Comparison of ENCODE assay signal across 13 cellular contexts in the genomic region with DNA sequence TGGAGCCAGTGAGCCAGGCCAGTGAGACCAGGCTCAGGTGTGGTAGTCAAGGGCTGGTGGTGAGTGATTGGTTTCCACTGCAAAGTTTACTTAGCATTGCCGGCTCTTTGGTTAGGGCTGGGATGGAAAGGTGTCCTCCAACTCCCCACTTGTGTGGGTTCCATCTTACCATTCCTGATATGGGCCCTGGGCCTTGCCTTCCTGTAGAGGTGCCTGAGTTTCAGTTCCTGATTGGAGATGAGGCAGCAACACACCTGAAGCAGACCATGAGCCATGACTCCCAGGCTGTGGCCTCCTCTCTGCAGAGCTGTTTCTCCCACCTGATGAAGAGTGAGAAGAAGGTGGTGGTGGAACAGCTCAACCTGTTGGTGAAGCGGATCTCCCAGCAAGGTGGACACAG. TPM values are rescaled to one million over a fixed set of nuclear protein-coding genes. Genes with fewer than 3 reads are reported as not detected.
DNase-seq lines count a peak whose midpoint lies in the region; ATAC-seq, FAIRE-seq and TF ChIP-seq lines count a peak whose summit lies in the region.
"Had no signal": no experiment of that assay in that cellular context is flagged by ENCODE, and none has a peak within 500 bp of the region (broad histone marks: within the 10 kb centered on the region; RNA-seq: fewer than 3 reads in every experiment).

No MANE protein-coding gene starts in this region.

- no peak overlapping the region for H3K4me3 Mint-ChIP-seq in activated naive CD4-positive, alpha-beta T cell treated with anti-CD3 and anti-CD28 coated beads, Interleukin-2, amount 10 ng/mL, durations not matched to agents 7 days and 5 days

- CTCF ChIA-PET in activated naive CD4-positive, alpha-beta T cell treated with anti-CD3 and anti-CD28 coated beads, Interleukin-2, amount 10 ng/mL, durations not matched to agents 7 days and 5 days (lab: Charles Lee), result interaction anchor here (3.1 kb wide), 1 partner anchor 9 kb away, joined by 15 read pairs; no protein-coding TSS in a partner anchor
- CTCF ChIA-PET in GM12878 (lab: Yijun Ruan, JAX), result interaction anchor here (0.8 kb wide), 1 partner anchor 9 kb away, joined by 3 read pairs; no protein-coding TSS in a partner anchor

- no peak overlapping the region for H3K9ac ChIP-seq in GM12878 (ENCODE audit: control insufficient read depth, insufficient read depth, low read length)

- TF ChIP-seq RAD21 in GM12878 (IDR thresholded peaks at IDR 0.05; ENCODE audit: insufficient read depth, low read depth, low read length), result no peak

- RAD21 ChIA-PET in GM12878 (lab: Charles Lee; ENCODE audit: unreplicated experiment), result no interaction called here

- peaks cover 25% of the 10 kb centered on the region for H3K4me1 ChIP-seq in GM12878 (ENCODE audit: control insufficient read depth, insufficient read depth, low read length)
- H3K4me1 ChIP-seq in spleen, result peaks cover 14 to 72% (median 49%) of the 10 kb centered on the region in 6 donors

- peaks cover 50% of the 10 kb centered on the region for H3K36me3 Mint-ChIP-seq in activated naive CD4-positive, alpha-beta T cell treated with anti-CD3 and anti-CD28 coated beads, Interleukin-2, amount 10 ng/mL, durations not matched to agents 7 days and 5 days

- H3K27me3 ChIP-seq in GM12878 (replicated peaks in 1 of 2; ENCODE audit: control insufficient read depth in 2 of 2, insufficient read depth in 2 of 2, low read length in 1 of 2) (no peaks in the 10 kb centered on the region), spleen (replicated peaks in 1 of 7) (no peaks in the 10 kb centered on the region)
- H3K27me3 ChIP-seq: ascending aorta had no signal

- no peaks in the 10 kb centered on the region for H3K27me3 Mint-ChIP-seq in activated naive CD4-positive, alpha-beta T cell treated with anti-CD3 and anti-CD28 coated beads, Interleukin-2, amount 10 ng/mL, durations not matched to agents 7 days and 5 days

- H3K4me3 ChIP-seq in GM12878 (no peak overlapping the region), spleen (no peak overlapping the region)
- H3K4me3 ChIP-seq: ascending aorta, mucosa of descending colon had no signal

- H4K20me1 ChIP-seq in GM12878 (ENCODE audit: control insufficient read depth, insufficient read depth), result no peaks in the 10 kb centered on the region

- BruUV-seq in GM12878 (replicated peaks; lab: Mats Ljungman, UMichigan), result no TSS peak

- intact Hi-C loops in GM12878 (cut with micrococcal nuclease; ENCODE audit: unreplicated experiment), result no loop called here
- intact Hi-C loops in spleen (cut with DNase I; ENCODE audit: low total_unique reads), result no loop called here

- peaks cover 12% of the 10 kb centered on the region for H3K79me2 ChIP-seq in GM12878 (ENCODE audit: control insufficient read depth, insufficient read depth, low read length)

- SMC1A ChIA-PET in GM12878 (lab: Charles Lee; ENCODE audit: uncharacterized antibody, unreplicated experiment), result interaction anchor here (1.1 to 1.2 kb wide), 2 partner anchors 9 to 10 kb away, joined by 3 read pairs; no protein-coding TSS in a partner anchor

- H3K36me3 ChIP-seq in GM12878 (ENCODE audit: control insufficient read depth in 2 of 2, insufficient read depth in 2 of 2, low read length in 1 of 2) (peaks cover 0 to 10% of the 10 kb centered on the region in 2 experiments), spleen (peaks cover 0 to 54% (median 14%) of the 10 kb centered on the region in 6 donors)

- FAIRE-seq in GM12878 (lab: Jason Lieb, UNC), result no peak

- WGBS in GM12878 (ENCODE audit: insufficient coverage, insufficient replicate concordance, low lambda C conversion rate, missing lambda C conversion rate), result 100% methylated on average over 2 of the region's 2 CpGs
- WGBS in spleen, 5 donors, result 83 to 100% (median 98%) methylated on average over 1 to 2 of the region's 2 CpGs

- H3K9me3 ChIP-seq in GM12878 (replicated peaks; ENCODE audit: control insufficient read depth, insufficient read depth, low read length) (no peaks in the 10 kb centered on the region), spleen (no peaks in the 10 kb centered on the region)
- H3K9me3 ChIP-seq: ascending aorta, mucosa of descending colon had no signal

- in situ Hi-C loops in GM12878 (cut with MboI), result no loop called here

- H3K27ac ChIP-seq in GM12878 (ENCODE audit: control insufficient read depth, insufficient read depth) (0 out of 2 replicates have a peak overlapping the region, but pooled peaks have one; percentile 2), spleen (peak overlapping the region in 5 of 8 donors; percentile 14 to 93 (median 47))
- H3K27ac ChIP-seq: ascending aorta had no signal

- no peaks in the 10 kb centered on the region for H3K9me3 Mint-ChIP-seq in activated naive CD4-positive, alpha-beta T cell treated with anti-CD3 and anti-CD28 coated beads, Interleukin-2, amount 10 ng/mL, durations not matched to agents 7 days and 5 days

- ATAC-seq in GM12878 (no peak), HG03520 (IDR thresholded peaks at IDR 0.05; ENCODE audit: unreplicated experiment) (no peak), HG02870 (IDR thresholded peaks at IDR 0.05; ENCODE audit: unreplicated experiment) (no peak)

- H3K27ac Mint-ChIP-seq in activated naive CD4-positive, alpha-beta T cell treated with anti-CD3 and anti-CD28 coated beads, Interleukin-2, amount 10 ng/mL, durations not matched to agents 7 days and 5 days, result peak overlapping the region; percentile 99

- no peak for TF ChIP-seq CTCF in GM12878 (IDR thresholded peaks at IDR 0.05 in 2 of 3, conservative IDR thresholded peaks at IDR 0.05 in 1 of 3; ENCODE audit: control insufficient read depth in 2 of 3, extremely low read depth in 1 of 3, insufficient read depth in 1 of 3, low read depth in 3 of 3, low read length in 3 of 3)
- TF ChIP-seq CTCF in spleen (IDR thresholded peaks at IDR 0.05 in 8 of 11, conservative IDR thresholded peaks at IDR 0.05 in 3 of 11), result no peak

- no peak for TF ChIP-seq EP300 in GM12878 (IDR thresholded peaks at IDR 0.05; ENCODE audit: borderline replicate concordance in 1 of 2, control insufficient read depth in 1 of 2, low read depth in 2 of 2, low read length in 2 of 2)

- no peak for DNase-seq in activated naive CD4-positive, alpha-beta T cell treated with anti-CD3 and anti-CD28 coated beads, Interleukin-2, amount 10 ng/mL, durations not matched to agents 7 days and 5 days
- DNase-seq in activated naive CD4-positive, alpha-beta T cell treated with Interleukin-2 at 50 U/mL for 16 hours, result no peak
- DNase-seq in RPMI8226 (peak; percentile 75), GM12878 (ENCODE audit: low read depth, low spot score) (no peak), spleen (no peak), midbrain (lab: John Stamatoyannopoulos, UW) (no peak)
- DNase-seq: DND-41; effector CD4-positive, alpha-beta T cell; stimulated activated CD4-positive, alpha-beta T cell treated with anti-CD3 and anti-CD28 coated beads, Interleukin-12 subunit alpha, Interleukin-12 subunit beta, amount 100 ng/mL, for 4 hours had no signal

- peaks cover 65% of the 10 kb centered on the region for H3K4me1 Mint-ChIP-seq in activated naive CD4-positive, alpha-beta T cell treated with anti-CD3 and anti-CD28 coated beads, Interleukin-2, amount 10 ng/mL, durations not matched to agents 7 days and 5 days

- H3K4me2 ChIP-seq in GM12878 (ENCODE audit: control insufficient read depth, insufficient read depth), result peak overlapping the region; percentile 41; the same call in 1 of the 2 replicates

- TF ChIP-seq POLR2A in GM12878 (IDR thresholded peaks at IDR 0.05; ENCODE audit: low read depth, low read length), result no peak
- TF ChIP-seq POLR2A in spleen (IDR thresholded peaks at IDR 0.05), result no peak

- POLR2A ChIA-PET in GM12878 (lab: Charles Lee), result interaction anchor here (1.4 to 2.1 kb wide), 2 partner anchors 9 to 20 kb away, joined by 3 to 7 read pairs; no protein-coding TSS in a partner anchor

- H2AFZ ChIP-seq in GM12878 (ENCODE audit: control insufficient read depth, low read depth, low read length), result no peak overlapping the region

RNA-seq across cellular contexts. Expression of a gene that starts 3.1 kb away (rescaled TPM):
- 139 and 141 TPM in 2 replicates for total RNA-seq in GM12878 (2013; cell fraction: nucleolus; rRNA removed)
- total RNA-seq in GM12878 (2014; rRNA removed) (48.9 and 52.6 TPM in 2 replicates), GM12878 (2014; rRNA removed; fragmentation: Illumina TruSeq; extraction: Trizol) (35.2 and 36.2 TPM in 2 replicates), GM12878 (2021) (41.6 and 44.6 TPM in 2 replicates), spleen (10 to 100 TPM; 25.6 to 49.9 (median 41.0) TPM)
- polyA plus RNA-seq in GM12878 (2011; ENCODE audit: low read depth), result 63.8 TPM
- polyA plus RNA-seq in GM12878 (2011; rRNA removed) (33.5 and 68.6 TPM in 2 replicates), GM12878 (2014; fragmentation: Illumina TruSeq; extraction: Trizol) (51.8 and 93.9 TPM in 2 replicates), GM12878 (2014; fragmentation: Nextera tagmentation; extraction: Ambion mirVana) (10 to 100 TPM; 38.3 to 43.6 TPM), GM12878 (2014; rRNA removed) (48.6 and 49.8 TPM in 2 replicates), GM12878 (2016; fragmentation: Nextera tagmentation; extraction: Ambion mirVana) (10 to 100 TPM; 35.6 to 43.1 TPM), spleen (10 to 100 TPM; 16.4 to 29.6 (median 20.5) TPM)
- 86.2 and 120 TPM in 2 replicates for polyA plus RNA-seq in GM12878 (2011; cell fraction: cytosol; rRNA removed)
- 128 and 213 TPM in 2 replicates for polyA plus RNA-seq in GM12878 (2011; cell fraction: nucleus; rRNA removed)
- polyA plus RNA-seq in GM12878 (2012), result 91.5 and 97.0 TPM in 2 replicates
- 77.2 and 93.3 TPM in 2 replicates for polyA minus RNA-seq in GM12878 (2011; rRNA and poly(A)+ RNA removed)
- 13.1 and 20.6 TPM in 2 replicates for polyA minus RNA-seq in GM12878 (2011; cell fraction: cytosol; rRNA and poly(A)+ RNA removed)
- 61.1 and 79.2 TPM in 2 replicates for polyA minus RNA-seq in GM12878 (2011; cell fraction: nucleus; rRNA and poly(A)+ RNA removed)

RNA-seq across cellular contexts. Expression of a gene that starts 13.7 kb away (rescaled TPM):
- 71.1 and 78.1 TPM in 2 replicates for total RNA-seq in GM12878 (2013; cell fraction: nucleolus; rRNA removed)
- 37.1 and 39.5 TPM in 2 replicates for total RNA-seq in GM12878 (2014; rRNA removed)
- total RNA-seq in GM12878 (2014; rRNA removed; fragmentation: Illumina TruSeq; extraction: Trizol), result 23.7 and 26.4 TPM in 2 replicates
- total RNA-seq in GM12878 (2021), result 41.6 and 53.2 TPM in 2 replicates
- polyA plus RNA-seq in GM12878 (2011; ENCODE audit: low read depth), result 68.3 TPM
- polyA plus RNA-seq in GM12878 (2011; rRNA removed), result 32.3 and 40.9 TPM in 2 replicates
- 39.2 and 40.6 TPM in 2 replicates for polyA plus RNA-seq in GM12878 (2011; cell fraction: cytosol; rRNA removed)
- polyA plus RNA-seq in GM12878 (2011; cell fraction: nucleus; rRNA removed), result 135 and 193 TPM in 2 replicates
- 23.5 and 35.7 TPM in 2 replicates for polyA plus RNA-seq in GM12878 (2012)
- polyA plus RNA-seq in GM12878 (2014; fragmentation: Illumina TruSeq; extraction: Trizol), result 30.5 and 41.6 TPM in 2 replicates
- 1 to 10 TPM; 7.6 to 8.9 TPM for polyA plus RNA-seq in GM12878 (2014; fragmentation: Nextera tagmentation; extraction: Ambion mirVana)
- 43.2 and 46.6 TPM in 2 replicates for polyA plus RNA-seq in GM12878 (2014; rRNA removed)
- polyA plus RNA-seq in GM12878 (2016; fragmentation: Nextera tagmentation; extraction: Ambion mirVana), result 10 to 100 TPM; 24.2 to 28.2 TPM
- 21.2 and 29.3 TPM in 2 replicates for polyA minus RNA-seq in GM12878 (2011; rRNA and poly(A)+ RNA removed)
- 9.9 and 10.2 TPM in 2 replicates for polyA minus RNA-seq in GM12878 (2011; cell fraction: cytosol; rRNA and poly(A)+ RNA removed)
- 20.4 and 25.0 TPM in 2 replicates for polyA minus RNA-seq in GM12878 (2011; cell fraction: nucleus; rRNA and poly(A)+ RNA removed)
- total RNA-seq in spleen, result 100 to 1,000 TPM in 1 of 7 donors, 10 to 100 TPM in 6; 54.6 to 103 (median 69.8) TPM
- 10 to 100 TPM; 18.6 to 31.3 (median 20.1) TPM for polyA plus RNA-seq in spleen

RNA-seq across cellular contexts. Expression of a gene that starts 19.8 kb away (rescaled TPM):
- total RNA-seq in GM12878 (2013; cell fraction: nucleolus; rRNA removed), result 61.5 and 62.7 TPM in 2 replicates
- total RNA-seq in GM12878 (2014; rRNA removed), result 51.2 and 54.8 TPM in 2 replicates
- total RNA-seq in GM12878 (2014; rRNA removed; fragmentation: Illumina TruSeq; extraction: Trizol), result 33.4 and 34.2 TPM in 2 replicates
- 98.5 and 101 TPM in 2 replicates for total RNA-seq in GM12878 (2021)
- polyA plus RNA-seq in GM12878 (2011; ENCODE audit: low read depth), result 45.6 TPM
- 30.8 and 117 TPM in 2 replicates for polyA plus RNA-seq in GM12878 (2011; rRNA removed)
- polyA plus RNA-seq in GM12878 (2011; cell fraction: cytosol; rRNA removed), result 93.5 and 127 TPM in 2 replicates
- 94.2 and 105 TPM in 2 replicates for polyA plus RNA-seq in GM12878 (2011; cell fraction: nucleus; rRNA removed)
- polyA plus RNA-seq in GM12878 (2012), result 80.2 and 83.4 TPM in 2 replicates
- 112 and 114 TPM in 2 replicates for polyA plus RNA-seq in GM12878 (2014; fragmentation: Illumina TruSeq; extraction: Trizol)
- 10 to 100 TPM; 10.9 to 22.5 TPM for polyA plus RNA-seq in GM12878 (2014; fragmentation: Nextera tagmentation; extraction: Ambion mirVana)
- 98.4 and 118 TPM in 2 replicates for polyA plus RNA-seq in GM12878 (2014; rRNA removed)
- polyA plus RNA-seq in GM12878 (2016; fragmentation: Nextera tagmentation; extraction: Ambion mirVana), result 100 to 1,000 TPM; 156 to 158 TPM
- polyA minus RNA-seq in GM12878 (2011; rRNA and poly(A)+ RNA removed), result 106 and 111 TPM in 2 replicates
- polyA minus RNA-seq in GM12878 (2011; cell fraction: cytosol; rRNA and poly(A)+ RNA removed), result 42.9 and 46.9 TPM in 2 replicates
- polyA minus RNA-seq in GM12878 (2011; cell fraction: nucleus; rRNA and poly(A)+ RNA removed), result 23.8 and 33.4 TPM in 2 replicates
- total RNA-seq in spleen, result 100 to 1,000 TPM in 5 of 7 donors, 10 to 100 TPM in 2; 84.3 to 129 (median 113) TPM
- 10 to 100 TPM; 34.7 to 48.1 (median 38.5) TPM for polyA plus RNA-seq in spleen

RNA-seq across cellular contexts. Expression of a gene that starts 44.9 kb away (rescaled TPM):
- 19.8 and 20.4 TPM in 2 replicates for total RNA-seq in GM12878 (2013; cell fraction: nucleolus; rRNA removed)
- total RNA-seq in GM12878 (2014; rRNA removed) (143 and 156 TPM in 2 replicates), GM12878 (2014; rRNA removed; fragmentation: Illumina TruSeq; extraction: Trizol) (316 and 330 TPM in 2 replicates), GM12878 (2021) (420 and 445 TPM in 2 replicates), spleen (100 to 1,000 TPM in 4 of 7 donors, 10 to 100 TPM in 3; 83.2 to 122 (median 108) TPM)
- 231 TPM for polyA plus RNA-seq in GM12878 (2011; ENCODE audit: low read depth)
- polyA plus RNA-seq in GM12878 (2011; rRNA removed) (365 and 451 TPM in 2 replicates), GM12878 (2014; fragmentation: Illumina TruSeq; extraction: Trizol) (367 and 459 TPM in 2 replicates), GM12878 (2014; fragmentation: Nextera tagmentation; extraction: Ambion mirVana) (100 to 1,000 TPM in 1 of 2 experiments, 10 to 100 TPM in 1; 84.5 to 350 TPM), GM12878 (2014; rRNA removed) (421 and 474 TPM in 2 replicates), GM12878 (2016; fragmentation: Nextera tagmentation; extraction: Ambion mirVana) (1,000 to 10,000 TPM; 1,175 to 1,218 TPM), spleen (100 to 1,000 TPM; 142 to 247 (median 221) TPM)
- 285 and 309 TPM in 2 replicates for polyA plus RNA-seq in GM12878 (2011; cell fraction: cytosol; rRNA removed)
- polyA plus RNA-seq in GM12878 (2011; cell fraction: nucleus; rRNA removed), result 272 and 315 TPM in 2 replicates
- polyA plus RNA-seq in GM12878 (2012), result 619 and 621 TPM in 2 replicates
- polyA minus RNA-seq in GM12878 (2011; rRNA and poly(A)+ RNA removed), result 58.5 and 111 TPM in 2 replicates
- polyA minus RNA-seq in GM12878 (2011; cell fraction: cytosol; rRNA and poly(A)+ RNA removed), result 92.9 and 123 TPM in 2 replicates
- polyA minus RNA-seq in GM12878 (2011; cell fraction: nucleus; rRNA and poly(A)+ RNA removed), result 23.3 and 36.7 TPM in 2 replicates

RNA-seq across cellular contexts. Expression of a gene that starts 50.0 kb away (rescaled TPM):
- 50.6 and 54.0 TPM in 2 replicates for total RNA-seq in GM12878 (2013; cell fraction: nucleolus; rRNA removed)
- total RNA-seq in GM12878 (2014; rRNA removed) (28.2 and 29.4 TPM in 2 replicates), GM12878 (2014; rRNA removed; fragmentation: Illumina TruSeq; extraction: Trizol) (12.3 and 14.1 TPM in 2 replicates), GM12878 (2021) (27.8 and 31.9 TPM in 2 replicates), spleen (10 to 100 TPM; 51.7 to 74.6 (median 57.7) TPM)
- polyA plus RNA-seq in GM12878 (2011; ENCODE audit: low read depth), result 10.4 TPM
- polyA plus RNA-seq in GM12878 (2011; rRNA removed) (29.7 and 38.8 TPM in 2 replicates), GM12878 (2014; fragmentation: Illumina TruSeq; extraction: Trizol) (19.9 and 25.4 TPM in 2 replicates), GM12878 (2014; fragmentation: Nextera tagmentation; extraction: Ambion mirVana) (1 to 10 TPM in 1 of 2 experiments, under 1 TPM in 1; 0.64 to 1.4 TPM), GM12878 (2014; rRNA removed) (35.3 and 38.9 TPM in 2 replicates), GM12878 (2016; fragmentation: Nextera tagmentation; extraction: Ambion mirVana) (10 to 100 TPM; 26.2 to 28.1 TPM), spleen (10 to 100 TPM; 33.2 to 71.5 (median 64.7) TPM)
- polyA plus RNA-seq in GM12878 (2011; cell fraction: cytosol; rRNA removed), result 35.0 and 41.0 TPM in 2 replicates
- 214 and 258 TPM in 2 replicates for polyA plus RNA-seq in GM12878 (2011; cell fraction: nucleus; rRNA removed)
- polyA plus RNA-seq in GM12878 (2012), result 15.2 and 22.4 TPM in 2 replicates
- polyA minus RNA-seq in GM12878 (2011; rRNA and poly(A)+ RNA removed), result 19.2 and 19.5 TPM in 2 replicates
- 6.1 and 9.3 TPM in 2 replicates for polyA minus RNA-seq in GM12878 (2011; cell fraction: cytosol; rRNA and poly(A)+ RNA removed)
- 21.8 and 23.7 TPM in 2 replicates for polyA minus RNA-seq in GM12878 (2011; cell fraction: nucleus; rRNA and poly(A)+ RNA removed)
